22 cellular contexts compared by ENCODE assay signal in genomic region chr6:74720923-74721322, GRCh38.
"Had no signal": no experiment of that assay in that cellular context is flagged by ENCODE, and none has a peak within 500 bp of the region (broad histone marks: within the 10 kb centered on the region; RNA-seq: fewer than 3 reads in every experiment).

No MANE protein-coding gene starts in this region.

- DNase-seq: activated CD4-positive, alpha-beta T cell treated with anti-CD3 and anti-CD28 coated beads for 4 hours; activated CD4-positive, alpha-beta T cell treated with anti-CD3 and anti-CD28 coated beads, Interleukin-2, amount 50 U/mL, for 4 hours; activated CD8-positive, alpha-beta memory T cell treated with anti-CD3 and anti-CD28 coated beads, Interleukin-2, amount 50 U/mL, for 48 hours; activated CD8-positive, alpha-beta T cell treated with anti-CD3 and anti-CD28 coated beads, Interleukin-2, amount 10 ng/mL, durations not matched to agents 7 days and 5 days; activated naive CD4-positive, alpha-beta T cell treated with anti-CD3 and anti-CD28 coated beads, Interleukin-2, amount 50 U/mL, for 16 hours; activated naive CD8-positive, alpha-beta T cell treated with anti-CD3 and anti-CD28 coated beads, Interleukin-2, amount 10 ng/mL, durations not matched to agents 7 days and 5 days; activated T-cell treated with anti-CD3 and anti-CD28 coated beads, Interleukin-2, amount 50 U/mL, for 1 hour; adrenal gland; anterior cingulate cortex; central memory CD4-positive, alpha-beta T cell; MG63; MV-4-11; NCI-H1092 treated with DMSO at 0.1 percent for 48 hours; NCI-H1417 treated with DMSO at 0.1 percent for 48 hours; NCI-H1694 treated with DMSO at 0.1 percent for 48 hours; NCI-H2029 treated with DMSO at 0.1 percent for 48 hours; NCI-H524; SHP77; SW 1271 had no signal

- H3K36me3 ChIP-seq: adrenal gland, MG63, SJSA1 had no signal

- H3K4me3 ChIP-seq: adrenal gland, MG63, SJSA1 had no signal

- ATAC-seq: activated CD4-positive, CD25-positive, alpha-beta regulatory T cell treated with anti-CD3 and anti-CD28 coated beads, Interleukin-2, amount 50 U/mL, for 24 hours; activated CD8-positive, alpha-beta T cell treated with anti-CD3 and anti-CD28 coated beads, Interleukin-2, amount 10 ng/mL, durations not matched to agents 7 days and 5 days; SK-N-SH treated with all-trans-retinoic acid at 6 μM for 48 hours had no signal

- H3K27ac ChIP-seq: adrenal gland, SJSA1 had no signal

- H3K4me1 ChIP-seq: adrenal gland, SJSA1 had no signal

- H3K27me3 ChIP-seq: adrenal gland, MG63, SJSA1 had no signal

- H3K9me3 ChIP-seq: SJSA1 had no signal
